In the genomic region with DNA sequence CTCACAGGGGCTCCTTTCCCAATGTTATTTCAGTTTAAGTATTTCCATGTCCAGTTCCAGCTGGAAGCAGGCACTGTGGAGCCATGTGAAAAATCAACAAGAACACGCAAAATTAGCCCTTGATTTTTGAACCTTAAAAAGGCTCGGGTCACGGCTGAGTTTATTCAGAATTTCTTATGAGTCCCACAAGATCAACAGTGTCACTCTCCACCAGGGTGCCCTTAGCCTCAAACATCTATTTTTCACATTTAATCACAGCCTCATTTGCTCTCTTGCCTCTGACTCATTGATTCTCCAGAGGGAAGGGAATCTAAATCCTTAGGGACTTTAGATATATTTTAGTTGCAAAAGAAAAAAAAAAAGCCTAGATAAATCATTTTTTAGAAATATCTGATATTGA, we compare ENCODE assay signal across 1 cellular context.
TF ChIP-seq lines count a peak whose summit lies in the region.

No MANE protein-coding gene starts in this region.

TF ChIP-seq in A549, 52 proteins besides CTCF, POLR2A, EP300 and RAD21 (continued from another document):
- TF ChIP-seq, protein P1, sequence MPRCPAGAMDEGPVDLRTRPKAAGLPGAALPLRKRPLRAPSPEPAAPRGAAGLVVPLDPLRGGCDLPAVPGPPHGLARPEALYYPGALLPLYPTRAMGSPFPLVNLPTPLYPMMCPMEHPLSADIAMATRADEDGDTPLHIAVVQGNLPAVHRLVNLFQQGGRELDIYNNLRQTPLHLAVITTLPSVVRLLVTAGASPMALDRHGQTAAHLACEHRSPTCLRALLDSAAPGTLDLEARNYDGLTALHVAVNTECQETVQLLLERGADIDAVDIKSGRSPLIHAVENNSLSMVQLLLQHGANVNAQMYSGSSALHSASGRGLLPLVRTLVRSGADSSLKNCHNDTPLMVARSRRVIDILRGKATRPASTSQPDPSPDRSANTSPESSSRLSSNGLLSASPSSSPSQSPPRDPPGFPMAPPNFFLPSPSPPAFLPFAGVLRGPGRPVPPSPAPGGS (IDR thresholded peaks at IDR 0.05) = no peak
- TF ChIP-seq TFCP2L1 (CRISPR knock-in tag; IDR thresholded peaks at IDR 0.05) = no peak
- TF ChIP-seq, protein P2, sequence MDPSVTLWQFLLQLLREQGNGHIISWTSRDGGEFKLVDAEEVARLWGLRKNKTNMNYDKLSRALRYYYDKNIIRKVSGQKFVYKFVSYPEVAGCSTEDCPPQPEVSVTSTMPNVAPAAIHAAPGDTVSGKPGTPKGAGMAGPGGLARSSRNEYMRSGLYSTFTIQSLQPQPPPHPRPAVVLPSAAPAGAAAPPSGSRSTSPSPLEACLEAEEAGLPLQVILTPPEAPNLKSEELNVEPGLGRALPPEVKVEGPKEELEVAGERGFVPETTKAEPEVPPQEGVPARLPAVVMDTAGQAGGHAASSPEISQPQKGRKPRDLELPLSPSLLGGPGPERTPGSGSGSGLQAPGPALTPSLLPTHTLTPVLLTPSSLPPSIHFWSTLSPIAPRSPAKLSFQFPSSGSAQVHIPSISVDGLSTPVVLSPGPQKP (IDR thresholded peaks at IDR 0.05; ENCODE audit: low read depth, low read length) = no peak
- no peak for TF ChIP-seq KDM1A (IDR thresholded peaks at IDR 0.05; ENCODE audit: low read depth)
- no peak for TF ChIP-seq HOXA7 (CRISPR knock-in tag; IDR thresholded peaks at IDR 0.05)
- TF ChIP-seq SREBF2 (IDR thresholded peaks at IDR 0.05) = no peak
- TF ChIP-seq HOXB13 (CRISPR knock-in tag; IDR thresholded peaks at IDR 0.05; ENCODE audit: low read depth) = no peak
- TF ChIP-seq EHMT2 (IDR thresholded peaks at IDR 0.05; ENCODE audit: low read depth) = no peak
- TF ChIP-seq JUNB (IDR thresholded peaks at IDR 0.05) = no peak
- TF ChIP-seq ZC3H11A (IDR thresholded peaks at IDR 0.05) = no peak
- TF ChIP-seq NFE2L2 (conservative IDR thresholded peaks at IDR 0.05; ENCODE audit: low read length) = no peak
- no peak for TF ChIP-seq KDM5A (IDR thresholded peaks at IDR 0.05)
- TF ChIP-seq, protein P3, sequence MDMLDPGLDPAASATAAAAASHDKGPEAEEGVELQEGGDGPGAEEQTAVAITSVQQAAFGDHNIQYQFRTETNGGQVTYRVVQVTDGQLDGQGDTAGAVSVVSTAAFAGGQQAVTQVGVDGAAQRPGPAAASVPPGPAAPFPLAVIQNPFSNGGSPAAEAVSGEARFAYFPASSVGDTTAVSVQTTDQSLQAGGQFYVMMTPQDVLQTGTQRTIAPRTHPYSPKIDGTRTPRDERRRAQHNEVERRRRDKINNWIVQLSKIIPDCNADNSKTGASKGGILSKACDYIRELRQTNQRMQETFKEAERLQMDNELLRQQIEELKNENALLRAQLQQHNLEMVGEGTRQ (IDR thresholded peaks at IDR 0.05) = no peak
